In the genomic region with DNA sequence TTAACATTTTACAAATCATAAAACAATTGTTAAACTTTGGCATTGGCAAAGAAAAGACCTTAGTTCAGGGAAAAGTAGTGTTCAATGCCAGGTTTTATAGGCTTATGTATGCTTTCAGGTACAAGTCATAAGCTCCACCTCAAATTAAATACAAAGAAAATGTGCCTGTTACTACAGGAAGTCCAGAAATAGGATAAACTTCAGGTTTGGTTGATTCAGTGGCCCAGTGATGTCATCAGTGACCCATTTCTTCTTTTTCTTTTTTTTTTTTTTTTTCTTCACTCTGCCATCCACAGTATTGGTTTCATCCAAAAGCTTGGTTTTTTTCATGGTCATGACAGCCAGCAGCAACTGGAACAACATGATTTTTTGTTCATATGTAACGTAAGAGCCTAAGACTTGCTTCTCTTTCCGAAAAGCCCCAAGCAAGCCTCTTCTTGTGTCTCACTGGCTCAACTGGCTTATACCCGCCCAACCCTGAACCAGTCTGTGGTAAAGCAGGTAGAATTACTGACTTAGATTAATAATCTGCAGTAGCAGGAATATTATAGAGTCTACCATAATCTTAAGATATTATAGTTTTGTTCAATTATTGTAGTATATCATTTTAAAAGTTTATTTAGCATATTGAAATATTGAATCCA, we compare ENCODE assay signal across 15 cellular contexts.
"Had no signal": no experiment of that assay in that cellular context is flagged by ENCODE, and none has a peak within 500 bp of the region (broad histone marks: within the 10 kb centered on the region; RNA-seq: fewer than 3 reads in every experiment).

No MANE protein-coding gene starts in this region.

- H3K9me3 ChIP-seq: adrenal gland, right atrium auricular region, suprapubic skin had no signal

- H3K27ac ChIP-seq: adrenal gland, right atrium auricular region, suprapubic skin had no signal

- H3K4me3 ChIP-seq: adrenal gland, right atrium auricular region, suprapubic skin had no signal

- H3K27me3 ChIP-seq: adrenal gland, right atrium auricular region, suprapubic skin had no signal

- H3K4me1 ChIP-seq: adrenal gland, right atrium auricular region, suprapubic skin had no signal

- DNase-seq: activated B cell treated with CpG ODN at 0.5 μM for 24 hours; activated CD4-positive, alpha-beta T cell treated with anti-CD3 and anti-CD28 coated beads for 48 hours; activated CD8-positive, alpha-beta memory T cell treated with anti-CD3 and anti-CD28 coated beads for 24 hours; activated naive CD4-positive, alpha-beta T cell treated with anti-CD3 and anti-CD28 coated beads, Interleukin-2, amount 10 ng/mL, durations not matched to agents 7 days and 5 days; activated T-cell treated with anti-CD3 and anti-CD28 coated beads for 4 hours; adrenal gland; caudate nucleus; head of caudate nucleus; mesendoderm; small intestine; stimulated activated CD4-positive, alpha-beta T cell treated with anti-CD3 and anti-CD28 coated beads, Interleukin-4, amount 100 ng/mL, for 4 hours; T-helper 2 cell; trophoblast cell had no signal
